Comparison of ENCODE assay signal across 12 cellular contexts in genomic region chr6:34383651-34384304, GRCh38. TPM values are rescaled to one million over a fixed set of nuclear protein-coding genes. Genes with fewer than 3 reads are reported as not detected.
DNase-seq lines count a peak whose midpoint lies in the region; ATAC-seq and TF ChIP-seq lines count a peak whose summit lies in the region.
"Had no signal": no experiment of that assay in that cellular context is flagged by ENCODE, and none has a peak within 500 bp of the region (broad histone marks: within the 10 kb centered on the region; RNA-seq: fewer than 3 reads in every experiment).

No MANE protein-coding gene starts in this region.

- H3K27ac Mint-ChIP-seq in activated naive CD8-positive, alpha-beta T cell = peak overlapping the region; percentile 31
- H3K27ac Mint-ChIP-seq in activated naive CD8-positive, alpha-beta T cell treated with anti-CD3 and anti-CD28 coated beads for 36 hours = no peak overlapping the region
- peak overlapping the region; percentile 1 for H3K27ac Mint-ChIP-seq in type B pancreatic cell
- H3K27ac Mint-ChIP-seq: activated T-helper 2 cell treated with anti-CD3 and anti-CD28 coated beads, Interferon-gamma antibody, Interleukin-2, Interleukin-4, amounts not matched to agents 10 μg/mL and 5 μg/mL and 100 μg/mL, durations not matched to agents 14 hours and 24 hours and 36 hours had no signal

- no peaks in the 10 kb centered on the region for H3K9me3 ChIP-seq in muscle layer of colon (ENCODE audit: low read length)

- H3K4me3 ChIP-seq in dorsolateral prefrontal cortex = peak overlapping the region in 20 of 59 donors; percentile 0 to 36 (median 13)
- H3K4me3 ChIP-seq in muscle layer of colon (ENCODE audit: low read depth in 1 of 2, low read length in 2 of 2) = no peak overlapping the region

- no peaks in the 10 kb centered on the region for H3K27me3 ChIP-seq in dorsolateral prefrontal cortex
- no peaks in the 10 kb centered on the region for H3K27me3 ChIP-seq in muscle layer of colon (ENCODE audit: control insufficient read depth in 1 of 2, insufficient read depth in 2 of 2, low read length in 2 of 2)

- peaks cover 37% of the 10 kb centered on the region for H3K4me1 Mint-ChIP-seq in activated naive CD8-positive, alpha-beta T cell (ENCODE audit: low read depth)
- H3K4me1 Mint-ChIP-seq in activated naive CD8-positive, alpha-beta T cell treated with anti-CD3 and anti-CD28 coated beads for 36 hours = peaks cover 31% of the 10 kb centered on the region
- peaks cover 31% of the 10 kb centered on the region for H3K4me1 Mint-ChIP-seq in type B pancreatic cell (ENCODE audit: unreplicated experiment)

- DNase-seq in activated naive CD8-positive, alpha-beta T cell treated with anti-CD3 and anti-CD28 coated beads for 36 hours = no peak
- no peak for DNase-seq in dorsolateral prefrontal cortex
- DNase-seq in type B pancreatic cell (ENCODE audit: extremely low spot score, unreplicated experiment) = no peak
- DNase-seq in Kasumi-1 (lab: John Stamatoyannopoulos, UW) = no peak
- no peak for DNase-seq in iPS-NIHi11 (ENCODE audit: low spot score)
- DNase-seq: cortex of kidney; stimulated activated CD4-positive, alpha-beta T cell treated with anti-CD3 and anti-CD28 coated beads, Interleukin-2, amount 100 ng/mL, for 48 hours had no signal

- intact Hi-C loops in dorsolateral prefrontal cortex (cut with DNase I) = no loop called here

- no peak for TF ChIP-seq CTCF in dorsolateral prefrontal cortex (IDR thresholded peaks at IDR 0.05 in 54 of 56, conservative IDR thresholded peaks at IDR 0.05 in 2 of 56; ENCODE audit: low read depth in 1 of 56, partially characterized antibody in 56 of 56)
- TF ChIP-seq CTCF in type B pancreatic cell (conservative IDR thresholded peaks at IDR 0.05) = no peak

- no peaks in the 10 kb centered on the region for H3K27me3 Mint-ChIP-seq in activated naive CD8-positive, alpha-beta T cell
- H3K27me3 Mint-ChIP-seq in activated naive CD8-positive, alpha-beta T cell treated with anti-CD3 and anti-CD28 coated beads for 36 hours = no peaks in the 10 kb centered on the region
- no peaks in the 10 kb centered on the region for H3K27me3 Mint-ChIP-seq in type B pancreatic cell

- no peak overlapping the region for H3K4me3 Mint-ChIP-seq in activated naive CD8-positive, alpha-beta T cell
- H3K4me3 Mint-ChIP-seq in activated naive CD8-positive, alpha-beta T cell treated with anti-CD3 and anti-CD28 coated beads for 36 hours = no peak overlapping the region
- no peak overlapping the region for H3K4me3 Mint-ChIP-seq in type B pancreatic cell

- ATAC-seq in HG02981 (IDR thresholded peaks at IDR 0.05; ENCODE audit: unreplicated experiment) = no peak

- H3K9me3 Mint-ChIP-seq in activated naive CD8-positive, alpha-beta T cell (ENCODE audit: low read depth) = no peaks in the 10 kb centered on the region
- H3K9me3 Mint-ChIP-seq in activated naive CD8-positive, alpha-beta T cell treated with anti-CD3 and anti-CD28 coated beads for 36 hours = no peaks in the 10 kb centered on the region
- H3K9me3 Mint-ChIP-seq in type B pancreatic cell = no peaks in the 10 kb centered on the region
- H3K9me3 Mint-ChIP-seq: activated T-helper 2 cell treated with anti-CD3 and anti-CD28 coated beads, Interferon-gamma antibody, Interleukin-2, Interleukin-4, amounts not matched to agents 10 μg/mL and 5 μg/mL and 100 μg/mL, durations not matched to agents 14 hours and 24 hours and 36 hours had no signal

- H3K27ac ChIP-seq in dorsolateral prefrontal cortex (peak overlapping the region; percentile 25 to 97 (median 83)), muscle layer of colon (ENCODE audit: low read depth, low read length) (peak overlapping the region; percentile 13)
- H3K27ac ChIP-seq: KMS-11 had no signal

- no peaks in the 10 kb centered on the region for H3K36me3 Mint-ChIP-seq in activated naive CD8-positive, alpha-beta T cell
- H3K36me3 Mint-ChIP-seq in activated naive CD8-positive, alpha-beta T cell treated with anti-CD3 and anti-CD28 coated beads for 36 hours = peaks cover 11% of the 10 kb centered on the region
- peaks cover 13% of the 10 kb centered on the region for H3K36me3 Mint-ChIP-seq in type B pancreatic cell

- no peaks in the 10 kb centered on the region for H3K36me3 ChIP-seq in muscle layer of colon (ENCODE audit: insufficient read depth, low read length)

- no peak overlapping the region for H3K9ac ChIP-seq in muscle layer of colon (ENCODE audit: low read length)
- H3K9ac ChIP-seq: KMS-11 had no signal

- H3K4me1 ChIP-seq in muscle layer of colon (ENCODE audit: insufficient read depth, low read length) = peaks cover 43% of the 10 kb centered on the region

RNA-seq across cellular contexts. Expression of gene NUDT3, which starts 8.7 kb away (rescaled TPM):
- total RNA-seq in activated naive CD8-positive, alpha-beta T cell treated with anti-CD3 and anti-CD28 coated beads for 36 hours = 10 to 100 TPM; 18.1 to 18.3 TPM
- total RNA-seq in dorsolateral prefrontal cortex (100 to 1,000 TPM; 107 to 239 (median 169) TPM), type B pancreatic cell (ENCODE audit: low replicate concordance) (19.4 and 31.9 TPM in 2 replicates)

RNA-seq across cellular contexts. Expression of gene RPS10, which starts 42.1 kb away (rescaled TPM):
- 1,000 to 10,000 TPM; 2,216 to 2,293 TPM for total RNA-seq in activated naive CD8-positive, alpha-beta T cell treated with anti-CD3 and anti-CD28 coated beads for 36 hours
- 100 to 1,000 TPM; 315 to 608 (median 413) TPM for total RNA-seq in dorsolateral prefrontal cortex
- total RNA-seq in type B pancreatic cell (ENCODE audit: low replicate concordance) = 1,583 and 1,590 TPM in 2 replicates
